Comparison of ENCODE assay signal across 1 cellular context in genomic region chr20:63775096-63775978, GRCh38.
TF ChIP-seq lines count a peak whose summit lies in the region.

No MANE protein-coding gene starts in this region.

TF ChIP-seq in GM12878, 131 proteins besides CTCF, POLR2A, EP300 and RAD21 (continued from another document):
- TF ChIP-seq ELK1 (IDR thresholded peaks at IDR 0.05; ENCODE audit: low read depth, low read length): no peak
- no peak for TF ChIP-seq USF2 (IDR thresholded peaks at IDR 0.05; ENCODE audit: borderline replicate concordance, low read depth, low read length)
- TF ChIP-seq ZBTB33 (IDR thresholded peaks at IDR 0.05): 0 out of 2 replicates have a peak, but pooled peaks have one; percentile 34
